Comparison of ENCODE assay signal across 11 cellular contexts in genomic region chr18:22694954-22695353, GRCh38.
DNase-seq lines count a peak whose midpoint lies in the region; ATAC-seq and TF ChIP-seq lines count a peak whose summit lies in the region.
"Had no signal": no experiment of that assay in that cellular context is flagged by ENCODE, and none has a peak within 500 bp of the region (broad histone marks: within the 10 kb centered on the region; RNA-seq: fewer than 3 reads in every experiment).

No MANE protein-coding gene starts in this region.

- H3K4me3 ChIP-seq in cardiac fibroblast (replicated peaks in 1 of 2; ENCODE audit: low read depth in 2 of 2, low read length in 2 of 2) (peak overlapping the region in 1 of 2 donors; percentile 5), left lung (no peak overlapping the region)

- ATAC-seq in left lung (peak; percentile 64), HG03097 (IDR thresholded peaks at IDR 0.05; ENCODE audit: low FRiP score, unreplicated experiment) (no peak)

- peak; percentile 77 for DNase-seq in AG08396 (ENCODE audit: low spot score)
- peak; percentile 79 for DNase-seq in LoVo (ENCODE audit: low spot score)
- peak; percentile 92 to 97 for DNase-seq in cardiac fibroblast (ENCODE audit: low read depth in 2 of 2)
- peak in 1 of 2 donors; percentile 72 for DNase-seq in left lung
- no peak for DNase-seq in NK-92 (lab: John Stamatoyannopoulos, UW; ENCODE audit: unreplicated experiment)
- DNase-seq in NCI-H524 (lab: John Stamatoyannopoulos, UW), result no peak
- no peak for DNase-seq in NCI-H2081 (lab: John Stamatoyannopoulos, UW)
- DNase-seq: CD8-positive, alpha-beta memory T cell; effector memory CD4-positive, alpha-beta T cell had no signal

- TF ChIP-seq CTCF in cardiac fibroblast (IDR thresholded peaks at IDR 0.05; ENCODE audit: low read depth, low read length) (no peak), left lung (IDR thresholded peaks at IDR 0.05) (no peak)

- H3K9me3 ChIP-seq in left lung, result no peaks in the 10 kb centered on the region

- peak overlapping the region in 1 of 2 donors; percentile 67 for H3K27ac ChIP-seq in left lung
- H3K27ac ChIP-seq: HL-60 had no signal

- no peaks in the 10 kb centered on the region for H3K36me3 ChIP-seq in left lung

- H3K4me1 ChIP-seq in left lung, result no peaks in the 10 kb centered on the region

- no peaks in the 10 kb centered on the region for H3K27me3 ChIP-seq in left lung

- intact Hi-C loops in left lung (cut with DNase I), result no loop called here

Comparison
In these comparisons a context has a peak if more than half of its experiments do, and no peak if none do; other contexts are left out.
1. DNase-seq: peak in AG08396 (single experiment), LoVo (single experiment) and cardiac fibroblast (2 of 2); none in NK-92 (single experiment), NCI-H524 (0 of 2) and NCI-H2081 (0 of 2).